Comparison of ENCODE assay signal across 2 cellular contexts in genomic region chr20:24920706-24921105, GRCh38. TPM values are rescaled to one million over a fixed set of nuclear protein-coding genes. Genes with fewer than 3 reads are reported as not detected.
"Had no signal": no experiment of that assay in that cellular context is flagged by ENCODE, and none has a peak within 500 bp of the region (broad histone marks: within the 10 kb centered on the region; RNA-seq: fewer than 3 reads in every experiment).

No MANE protein-coding gene starts in this region.

RNA-seq across cellular contexts. Expression of gene CST7, which starts 28.4 kb away (rescaled TPM):
- total RNA-seq: cardiac muscle cell, foreskin keratinocyte had no signal
- polyA plus RNA-seq: foreskin keratinocyte had no signal
